Comparison of ENCODE assay signal across 9 cellular contexts in the genomic region with DNA sequence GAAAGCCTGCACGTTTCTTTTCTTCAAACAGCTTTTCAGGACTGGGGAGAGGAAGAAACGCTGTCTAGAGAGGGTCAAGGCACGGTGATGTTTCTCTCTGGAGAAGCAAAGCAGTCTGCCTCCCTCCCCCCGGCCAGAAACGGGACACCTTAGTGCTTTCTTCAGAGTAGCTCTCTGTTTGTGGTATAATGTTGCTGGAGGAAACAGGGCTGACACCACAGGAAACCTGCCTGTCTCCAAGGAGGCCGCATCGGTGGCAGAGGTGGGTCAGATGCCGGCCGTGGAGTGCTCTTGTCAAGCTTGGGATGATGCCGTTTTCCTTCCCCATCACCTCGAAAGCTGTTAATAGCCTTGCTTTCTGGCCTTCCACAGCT.
DNase-seq lines count a peak whose midpoint lies in the region; ATAC-seq, FAIRE-seq and TF ChIP-seq lines count a peak whose summit lies in the region.
"Had no signal": no experiment of that assay in that cellular context is flagged by ENCODE, and none has a peak within 500 bp of the region (broad histone marks: within the 10 kb centered on the region; RNA-seq: fewer than 3 reads in every experiment).

No MANE protein-coding gene starts in this region.

- peak overlapping the region; percentile 63 for H3K27ac ChIP-seq in HepG2 (ENCODE audit: extremely low read length, insufficient read depth, low read length)
- peak overlapping the region; percentile 71 to 75 for H3K27ac ChIP-seq in tibial artery
- H3K27ac ChIP-seq: KMS-11 had no signal

- H4K20me1 ChIP-seq in HepG2 (ENCODE audit: insufficient read depth, low read length) = no peaks in the 10 kb centered on the region

- peak overlapping the region; percentile 36 for H3K9ac ChIP-seq in HepG2 (ENCODE audit: insufficient read depth, low read depth, low read length)
- H3K9ac ChIP-seq: KMS-11 had no signal

- peaks cover 7% of the 10 kb centered on the region; the same call in 1 of the 2 replicates for H3K9me3 ChIP-seq in HepG2 (ENCODE audit: low read length)
- H3K9me3 ChIP-seq in tibial artery = no peaks in the 10 kb centered on the region

- no peaks in the 10 kb centered on the region; a peak in 1 of 5 replicates for H3K36me3 ChIP-seq in HepG2 (replicated peaks in 1 of 2; ENCODE audit: control insufficient read depth in 1 of 2, insufficient read depth in 2 of 2, low read length in 2 of 2)
- H3K36me3 ChIP-seq in tibial artery = no peaks in the 10 kb centered on the region

- H3K79me2 ChIP-seq in HepG2 (ENCODE audit: insufficient read depth, low read length) = no peaks in the 10 kb centered on the region

- intact Hi-C loops in HepG2 (cut with micrococcal nuclease; ENCODE audit: unreplicated experiment) = loop anchor here (1.0 to 5.0 kb wide), 3 partner anchors 47 to 139 kb away; a partner anchor contains a TSS
- intact Hi-C loops in tibial artery (cut with DNase I; ENCODE audit: low total_unique reads) = no loop called here

- ATAC-seq in HepG2 = no peak; the same call in 2 of the 3 replicates

- 55% methylated on average over 9 of the region's 11 CpGs for WGBS in HepG2 (ENCODE audit: low lambda C conversion rate)

- peak overlapping the region; percentile 17 for H2AFZ ChIP-seq in HepG2 (ENCODE audit: low read length)

- H3K4me2 ChIP-seq in HepG2 (ENCODE audit: low read depth, low read length) = peak overlapping the region; percentile 68
- H3K4me2 ChIP-seq: KMS-11 had no signal

- TF ChIP-seq CTCF in HepG2 (CRISPR knock-in tag; IDR thresholded peaks at IDR 0.05) (no peak), tibial artery (IDR thresholded peaks at IDR 0.05) (no peak)

- H3K4me3 ChIP-seq in HepG2 (replicated peaks in 1 of 3; ENCODE audit: insufficient read depth in 1 of 3, low read depth in 2 of 3, low read length in 3 of 3) (peak overlapping the region in 1 of 3 experiments; percentile 24; a peak in 1 of 6 replicates), tibial artery (no peak overlapping the region)

- POLR2A ChIA-PET in HepG2 (lab: Yijun Ruan, JAX) = interaction anchor here (0.9 to 6.6 kb wide), 8 partner anchors 48 to 139 kb away, joined by 3 to 72 read pairs (median 6); a partner anchor contains a TSS

- in situ Hi-C loops in HepG2 (cut with HindIII; ENCODE audit: extremely low pct_ligation_motif_present, low pct_unique_long_range_greater_than_20kb) = loop anchor here (5.0 kb wide), 1 partner anchor 49 kb away; no protein-coding TSS in a partner anchor

- no TSS peak for BruUV-seq in HepG2 (replicated peaks; lab: Mats Ljungman, UMichigan)

- DNase-seq in DMS79 (lab: John Stamatoyannopoulos, UW) = peak; percentile 94
- no peak for DNase-seq in DMS79 treated with DMSO at 0.1 percent for 48 hours (lab: John Stamatoyannopoulos, UW)
- peak; percentile 68 for DNase-seq in activated effector memory CD4-positive, alpha-beta T cell treated with anti-CD3 and anti-CD28 coated beads, Interleukin-2, amount 50 U/mL, for 16 hours
- DNase-seq in HepG2 (ENCODE audit: low spot score) = no peak
- no peak for DNase-seq in tibial artery
- DNase-seq in NCI-H2107 (lab: John Stamatoyannopoulos, UW) = no peak
- DNase-seq in NCI-H2171 (lab: John Stamatoyannopoulos, UW) = no peak
- no peak for DNase-seq in superior temporal gyrus (ENCODE audit: extremely low spot score)

- no peak for TF ChIP-seq RAD21 in HepG2 (CRISPR knock-in tag; IDR thresholded peaks at IDR 0.05)

- TF ChIP-seq EP300 in HepG2 (IDR thresholded peaks at IDR 0.05; ENCODE audit: low read depth in 2 of 2, low read length in 2 of 2) = no peak
- no peak for TF ChIP-seq EP300 in HepG2 (CRISPR knock-in tag; IDR thresholded peaks at IDR 0.05; ENCODE audit: borderline replicate concordance)

- CTCF ChIA-PET in HepG2 (lab: Yijun Ruan, JAX; ENCODE audit: low intra/inter-chr PET ratio, low total read pairs) = no interaction called here

- TF ChIP-seq POLR2A in HepG2 (IDR thresholded peaks at IDR 0.05; ENCODE audit: insufficient read depth in 1 of 2, low read depth in 2 of 2, low read length in 2 of 2) = no peak

- no peaks in the 10 kb centered on the region for H3K27me3 ChIP-seq in HepG2 (ENCODE audit: control insufficient read depth in 1 of 2, insufficient read depth in 2 of 2, low read length in 2 of 2)
- H3K27me3 ChIP-seq in tibial artery = no peaks in the 10 kb centered on the region

- FAIRE-seq in HepG2 (lab: Jason Lieb, UNC) = no peak

- H3K4me1 ChIP-seq in HepG2 (ENCODE audit: insufficient read depth, low read length) = peaks cover 77% of the 10 kb centered on the region
- peaks cover 0 to 78% (median 67%) of the 10 kb centered on the region in 4 donors for H3K4me1 ChIP-seq in tibial artery

TF ChIP-seq in HepG2, 621 proteins besides CTCF, POLR2A, EP300 and RAD21 (continues in another document):
- TF ChIP-seq ZNF205 (CRISPR knock-in tag; IDR thresholded peaks at IDR 0.05) (no peak), HNF4G (IDR thresholded peaks at IDR 0.05; ENCODE audit: borderline replicate concordance, low read depth, low read length) (no peak), HNF4G (CRISPR knock-in tag; IDR thresholded peaks at IDR 0.05; ENCODE audit: borderline replicate concordance, low read depth) (no peak), ZNF251 (CRISPR knock-in tag; IDR thresholded peaks at IDR 0.05) (no peak), SNAPC2 (CRISPR knock-in tag; IDR thresholded peaks at IDR 0.05) (no peak), ZNF274 (CRISPR knock-in tag; IDR thresholded peaks at IDR 0.05) (no peak), ZNF615 (CRISPR knock-in tag; IDR thresholded peaks at IDR 0.05; ENCODE audit: borderline replicate concordance) (no peak), ZNF367 (CRISPR knock-in tag; IDR thresholded peaks at IDR 0.05; ENCODE audit: borderline replicate concordance) (no peak), ZNF432 (CRISPR knock-in tag; IDR thresholded peaks at IDR 0.05; ENCODE audit: borderline replicate concordance) (no peak), ZSCAN30 (CRISPR knock-in tag; IDR thresholded peaks at IDR 0.05) (no peak), U2AF1 (optimal IDR thresholded peaks at IDR 0.05; ENCODE audit: low read depth, low read length) (no peak)
- TF ChIP-seq, protein P1, sequence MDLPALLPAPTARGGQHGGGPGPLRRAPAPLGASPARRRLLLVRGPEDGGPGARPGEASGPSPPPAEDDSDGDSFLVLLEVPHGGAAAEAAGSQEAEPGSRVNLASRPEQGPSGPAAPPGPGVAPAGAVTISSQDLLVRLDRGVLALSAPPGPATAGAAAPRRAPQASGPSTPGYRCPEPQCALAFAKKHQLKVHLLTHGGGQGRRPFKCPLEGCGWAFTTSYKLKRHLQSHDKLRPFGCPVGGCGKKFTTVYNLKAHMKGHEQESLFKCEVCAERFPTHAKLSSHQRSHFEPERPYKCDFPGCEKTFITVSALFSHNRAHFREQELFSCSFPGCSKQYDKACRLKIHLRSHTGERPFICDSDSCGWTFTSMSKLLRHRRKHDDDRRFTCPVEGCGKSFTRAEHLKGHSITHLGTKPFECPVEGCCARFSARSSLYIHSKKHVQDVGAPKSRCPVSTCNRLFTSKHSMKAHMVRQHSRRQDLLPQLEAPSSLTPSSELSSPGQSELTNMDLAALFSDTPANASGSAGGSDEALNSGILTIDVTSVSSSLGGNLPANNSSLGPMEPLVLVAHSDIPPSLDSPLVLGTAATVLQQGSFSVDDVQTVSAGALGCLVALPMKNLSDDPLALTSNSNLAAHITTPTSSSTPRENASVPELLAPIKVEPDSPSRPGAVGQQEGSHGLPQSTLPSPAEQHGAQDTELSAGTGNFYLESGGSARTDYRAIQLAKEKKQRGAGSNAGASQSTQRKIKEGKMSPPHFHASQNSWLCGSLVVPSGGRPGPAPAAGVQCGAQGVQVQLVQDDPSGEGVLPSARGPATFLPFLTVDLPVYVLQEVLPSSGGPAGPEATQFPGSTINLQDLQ (CRISPR knock-in tag; IDR thresholded peaks at IDR 0.05) = 0 out of 2 replicates have a peak, but pooled peaks have one; percentile 13
- TF ChIP-seq, protein P2, sequence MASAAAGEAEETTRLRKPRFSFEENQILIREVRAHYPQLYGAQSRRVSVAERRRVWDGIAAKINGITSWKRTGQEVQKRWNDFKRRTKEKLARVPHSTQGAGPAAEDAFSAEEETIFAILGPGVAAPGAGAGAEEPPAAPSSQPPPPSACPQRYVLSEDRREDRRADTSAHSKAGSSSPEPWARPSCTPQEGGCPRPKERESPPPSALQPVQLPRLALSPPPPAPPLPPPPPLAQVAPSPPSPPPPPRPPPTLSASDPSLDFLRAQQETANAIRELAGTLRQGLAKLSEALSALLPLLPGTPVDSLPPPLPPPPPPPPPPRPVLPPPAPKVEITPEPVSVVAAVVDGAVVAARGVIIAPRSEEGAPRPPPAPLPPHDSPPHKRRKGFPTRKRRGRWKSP (CRISPR knock-in tag; IDR thresholded peaks at IDR 0.05) = no peak
- TF ChIP-seq, protein P3, sequence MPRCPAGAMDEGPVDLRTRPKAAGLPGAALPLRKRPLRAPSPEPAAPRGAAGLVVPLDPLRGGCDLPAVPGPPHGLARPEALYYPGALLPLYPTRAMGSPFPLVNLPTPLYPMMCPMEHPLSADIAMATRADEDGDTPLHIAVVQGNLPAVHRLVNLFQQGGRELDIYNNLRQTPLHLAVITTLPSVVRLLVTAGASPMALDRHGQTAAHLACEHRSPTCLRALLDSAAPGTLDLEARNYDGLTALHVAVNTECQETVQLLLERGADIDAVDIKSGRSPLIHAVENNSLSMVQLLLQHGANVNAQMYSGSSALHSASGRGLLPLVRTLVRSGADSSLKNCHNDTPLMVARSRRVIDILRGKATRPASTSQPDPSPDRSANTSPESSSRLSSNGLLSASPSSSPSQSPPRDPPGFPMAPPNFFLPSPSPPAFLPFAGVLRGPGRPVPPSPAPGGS (CRISPR knock-in tag; IDR thresholded peaks at IDR 0.05) = 0 out of 2 replicates have a peak, but pooled peaks have one; percentile 29

Comparison
In these comparisons a context has a peak if more than half of its experiments do, and no peak if none do; other contexts are left out.
1. DNase-seq: peak in DMS79 (single experiment) and activated effector memory CD4-positive, alpha-beta T cell treated with anti-CD3 and anti-CD28 coated beads, Interleukin-2, amount 50 U/mL, for 16 hours (single experiment); none in DMS79 treated with DMSO at 0.1 percent for 48 hours (single experiment), HepG2 (single experiment), tibial artery (0 of 2), NCI-H2107 (single experiment), NCI-H2171 (single experiment) and superior temporal gyrus (single experiment).